ENCODE assay signal across 22 cellular contexts in the genomic region with DNA sequence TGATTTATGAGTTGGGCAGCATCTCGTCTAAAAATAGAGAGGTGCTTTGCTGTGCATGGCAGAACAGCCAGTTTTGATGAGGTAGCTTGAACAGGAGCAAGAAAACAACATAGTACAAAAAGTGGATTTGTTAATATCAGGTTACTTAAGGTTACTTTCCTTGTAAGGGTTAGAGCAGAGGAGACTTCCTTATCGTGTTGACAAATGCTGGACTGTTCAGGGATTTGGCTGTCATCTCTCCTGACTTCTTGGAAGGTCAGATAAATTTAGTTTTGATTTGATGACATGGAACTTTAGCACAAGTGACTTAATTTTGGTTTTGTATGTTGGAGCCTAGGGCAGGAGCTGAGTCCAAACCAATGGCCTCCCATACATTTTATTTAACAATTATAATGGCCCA.
DNase-seq lines count a peak whose midpoint lies in the region; ATAC-seq and TF ChIP-seq lines count a peak whose summit lies in the region.
"Had no signal": no experiment of that assay in that cellular context is flagged by ENCODE, and none has a peak within 500 bp of the region (broad histone marks: within the 10 kb centered on the region; RNA-seq: fewer than 3 reads in every experiment).

No MANE protein-coding gene starts in this region.

- no peaks in the 10 kb centered on the region for H3K4me1 ChIP-seq in right atrium auricular region
- H3K4me1 ChIP-seq in HEK293 (ENCODE audit: control insufficient read depth, insufficient read depth, low read length), result peaks cover 4% of the 10 kb centered on the region; the same call in 1 of the 2 replicates
- H3K4me1 ChIP-seq: BE2C; BLaER1 treated with 17β-estradiol and CSF1 and Interleukin-3, amounts not matched to agents 10 nM and 100 nM had no signal

- H3K4me3 ChIP-seq in right atrium auricular region (no peak overlapping the region), HEK293 (ENCODE audit: low read depth, low read length) (no peak overlapping the region)
- H3K4me3 ChIP-seq: BLaER1 treated with 17β-estradiol and CSF1 and Interleukin-3, amounts not matched to agents 10 nM and 100 nM; GM12878; GM23248 had no signal

- H3K27me3 ChIP-seq in right atrium auricular region, result no peaks in the 10 kb centered on the region
- H3K27me3 ChIP-seq: BE2C; BLaER1 treated with 17β-estradiol and CSF1 and Interleukin-3, amounts not matched to agents 10 nM and 100 nM had no signal

- H3K36me3 Mint-ChIP-seq in progenitor cell of endocrine pancreas (ENCODE audit: insufficient read depth), result peaks cover 10% of the 10 kb centered on the region
- H3K36me3 Mint-ChIP-seq in effector memory CD8-positive, alpha-beta T cell (ENCODE audit: insufficient read depth), result no peaks in the 10 kb centered on the region
- H3K36me3 Mint-ChIP-seq: CD14-positive monocyte; CD8-positive, alpha-beta memory T cell had no signal

- intact Hi-C loops in left ventricle myocardium superior (cut with micrococcal nuclease), result no loop called here
- intact Hi-C loops in left colon (cut with DNase I, micrococcal nuclease), result no loop called here

- H3K9me3 ChIP-seq in right atrium auricular region (no peaks in the 10 kb centered on the region), HEK293 (ENCODE audit: control insufficient read depth, insufficient read depth, low read depth, low read length) (no peaks in the 10 kb centered on the region)
- H3K9me3 ChIP-seq: BE2C; BLaER1 treated with 17β-estradiol and CSF1 and Interleukin-3, amounts not matched to agents 10 nM and 100 nM had no signal

- peaks cover 13% of the 10 kb centered on the region for H3K9me3 Mint-ChIP-seq in progenitor cell of endocrine pancreas (ENCODE audit: low read depth)
- peaks cover 0 to 2% of the 10 kb centered on the region in 2 donors for H3K9me3 Mint-ChIP-seq in effector memory CD8-positive, alpha-beta T cell

- no peak overlapping the region for H3K27ac ChIP-seq in right atrium auricular region
- H3K27ac ChIP-seq in HEK293 (ENCODE audit: extremely low read depth, low read depth, low read length), result no peak overlapping the region
- H3K27ac ChIP-seq: BLaER1 treated with 17β-estradiol and CSF1 and Interleukin-3, amounts not matched to agents 10 nM and 100 nM; GM23248 had no signal

- CTCF ChIA-PET in HEK293 (lab: Yijun Ruan, JAX), result no interaction called here

- TF ChIP-seq CTCF in right atrium auricular region (IDR thresholded peaks at IDR 0.05) (no peak), HEK293 (tag by site-specific recombination; IDR thresholded peaks at IDR 0.05) (no peak), progenitor cell of endocrine pancreas (IDR thresholded peaks at IDR 0.05; ENCODE audit: unreplicated experiment) (no peak)

- ATAC-seq in left ventricle myocardium superior (peak; percentile 67), left colon (peak; percentile 44)
- ATAC-seq in effector memory CD8-positive, alpha-beta T cell (replicated peaks), result no peak
- ATAC-seq: GM12878 had no signal

- H3K36me3 ChIP-seq in right atrium auricular region (no peaks in the 10 kb centered on the region), HEK293 (ENCODE audit: control insufficient read depth in 2 of 2, insufficient read depth in 1 of 2, low read length in 2 of 2) (no peaks in the 10 kb centered on the region)
- H3K36me3 ChIP-seq: BE2C; BLaER1 treated with 17β-estradiol and CSF1 and Interleukin-3, amounts not matched to agents 10 nM and 100 nM had no signal

- H3K27me3 Mint-ChIP-seq in progenitor cell of endocrine pancreas, result no peaks in the 10 kb centered on the region
- H3K27me3 Mint-ChIP-seq in effector memory CD8-positive, alpha-beta T cell, result peaks cover 0 to 3% of the 10 kb centered on the region in 2 donors
- H3K27me3 Mint-ChIP-seq: CD4-positive, alpha-beta T cell had no signal

- POLR2A ChIA-PET in HEK293 (lab: Yijun Ruan, JAX), result no interaction called here

- peak overlapping the region; percentile 99 for H3K27ac Mint-ChIP-seq in progenitor cell of endocrine pancreas
- no peak overlapping the region for H3K27ac Mint-ChIP-seq in effector memory CD8-positive, alpha-beta T cell
- H3K27ac Mint-ChIP-seq: CD14-positive monocyte; CD4-positive, alpha-beta T cell; CD8-positive, alpha-beta memory T cell had no signal

- DNase-seq in left ventricle myocardium superior (no peak), right atrium auricular region (ENCODE audit: low spot score) (no peak), left colon (no peak), progenitor cell of endocrine pancreas (ENCODE audit: low spot score, unreplicated experiment) (no peak), cortex of kidney (lab: John Stamatoyannopoulos, UW) (no peak), mesenteric fat pad (ENCODE audit: low spot score) (no peak)
- no peak for DNase-seq in effector memory CD8-positive, alpha-beta T cell
- DNase-seq: ACHN; AML-193; BE2C; Calu3; CD4-positive, alpha-beta T cell; CD8-positive, alpha-beta memory T cell; COR-L47; DMS79 treated with DMSO at 0.1 percent for 48 hours; GM23248; H7; HCEC 1CT had no signal

- H3K4me1 Mint-ChIP-seq in progenitor cell of endocrine pancreas (ENCODE audit: low read depth), result peaks cover 37% of the 10 kb centered on the region
- no peaks in the 10 kb centered on the region for H3K4me1 Mint-ChIP-seq in effector memory CD8-positive, alpha-beta T cell (ENCODE audit: low read depth in 2 of 2)
- H3K4me1 Mint-ChIP-seq: CD14-positive monocyte; CD8-positive, alpha-beta memory T cell had no signal

- no peak overlapping the region for H3K4me3 Mint-ChIP-seq in progenitor cell of endocrine pancreas (ENCODE audit: low read depth)
- H3K4me3 Mint-ChIP-seq in effector memory CD8-positive, alpha-beta T cell, result no peak overlapping the region
- H3K4me3 Mint-ChIP-seq: CD14-positive monocyte; CD4-positive, alpha-beta T cell; CD8-positive, alpha-beta memory T cell had no signal

TF ChIP-seq in HEK293, 187 proteins besides CTCF, POLR2A, EP300 and RAD21:
- no peak for TF ChIP-seq ZNF837 (tag by site-specific recombination; IDR thresholded peaks at IDR 0.05)
- TF ChIP-seq ZNF549 (tag by site-specific recombination; IDR thresholded peaks at IDR 0.05), result peak; percentile 87
